8 cellular contexts compared by ENCODE assay signal in genomic region chr9:79571309-79572031, GRCh38. TPM values are rescaled to one million over a fixed set of nuclear protein-coding genes. Genes with fewer than 3 reads are reported as not detected.
DNase-seq lines count a peak whose midpoint lies in the region; ATAC-seq and TF ChIP-seq lines count a peak whose summit lies in the region.

TLE4 (plus strand) TSS chr9:79571965; CDS start chr9:79572791, 826 bp downstream.

- peak within 1 kb of the TSS; percentile 89 for H3K4me3 Mint-ChIP-seq in activated naive CD8-positive, alpha-beta T cell treated with anti-CD3 and anti-CD28 coated beads, Interleukin-2, amount 50 U/mL, for 24 hours
- peak within 1 kb of the TSS; percentile 94 for H3K4me3 Mint-ChIP-seq in osteocyte (ENCODE audit: unreplicated experiment)

- peak within 1 kb of the TSS; percentile 84 to 96 for H3K27ac ChIP-seq in thoracic aorta

- no peak within 1 kb of the TSS for H3K27ac Mint-ChIP-seq in activated naive CD8-positive, alpha-beta T cell treated with anti-CD3 and anti-CD28 coated beads, Interleukin-2, amount 50 U/mL, for 24 hours
- H3K27ac Mint-ChIP-seq in osteocyte (ENCODE audit: unreplicated experiment): peak within 1 kb of the TSS; percentile 31

- peaks cover 5% of the 10 kb centered on the region for H3K36me3 Mint-ChIP-seq in activated naive CD8-positive, alpha-beta T cell treated with anti-CD3 and anti-CD28 coated beads, Interleukin-2, amount 50 U/mL, for 24 hours (ENCODE audit: low read depth)
- peaks cover 11% of the 10 kb centered on the region for H3K36me3 Mint-ChIP-seq in osteocyte (ENCODE audit: unreplicated experiment)

- peaks cover under 1% of the 10 kb centered on the region for H3K27me3 Mint-ChIP-seq in activated naive CD8-positive, alpha-beta T cell treated with anti-CD3 and anti-CD28 coated beads, Interleukin-2, amount 50 U/mL, for 24 hours
- no peaks in the 10 kb centered on the region for H3K27me3 Mint-ChIP-seq in osteocyte (ENCODE audit: unreplicated experiment)

- H3K4me3 ChIP-seq in GM12864 (ENCODE audit: low read depth, low read length): peak within 1 kb of the TSS; percentile 70
- peak within 1 kb of the TSS; percentile 95 for H3K4me3 ChIP-seq in thoracic aorta

- H3K4me1 ChIP-seq in thoracic aorta (ENCODE audit: control insufficient read depth in 1 of 2, low read depth in 2 of 2): peaks cover 5 to 12% of the 10 kb centered on the region in 2 donors

- ATAC-seq in HG02759 (IDR thresholded peaks at IDR 0.05; ENCODE audit: unreplicated experiment) (peak; percentile 82), Right ventricle myocardium inferior (peak; percentile 98), thoracic aorta (ENCODE audit: insufficient number of reproducible peaks, low FRiP score, low read depth) (peak; percentile 99)
- ATAC-seq in activated naive CD8-positive, alpha-beta T cell treated with anti-CD3 and anti-CD28 coated beads, Interleukin-2, amount 50 U/mL, for 24 hours: peak; percentile 89

- H3K27me3 ChIP-seq in thoracic aorta (replicated peaks; ENCODE audit: insufficient read depth): no peaks in the 10 kb centered on the region

- H3K36me3 ChIP-seq in thoracic aorta: no peaks in the 10 kb centered on the region

- DNase-seq in GM12864 (ENCODE audit: low read depth) (peak; percentile 100), NCI-H128 (lab: John Stamatoyannopoulos, UW; ENCODE audit: unreplicated experiment) (peak; percentile 99), SW 1271 (lab: John Stamatoyannopoulos, UW) (peak; percentile 99 to 100), Right ventricle myocardium inferior (ENCODE audit: missing footprints) (peak; percentile 100), osteocyte (ENCODE audit: extremely low spot score, unreplicated experiment) (peak; percentile 100), thoracic aorta (ENCODE audit: low spot score) (peak; percentile 99)
- DNase-seq in activated naive CD8-positive, alpha-beta T cell treated with anti-CD3 and anti-CD28 coated beads, Interleukin-2, amount 50 U/mL, for 24 hours: peak; percentile 98

- H3K4me1 Mint-ChIP-seq in activated naive CD8-positive, alpha-beta T cell treated with anti-CD3 and anti-CD28 coated beads, Interleukin-2, amount 50 U/mL, for 24 hours: peaks cover 35% of the 10 kb centered on the region
- peaks cover 22% of the 10 kb centered on the region for H3K4me1 Mint-ChIP-seq in osteocyte (ENCODE audit: unreplicated experiment)

- no peaks in the 10 kb centered on the region for H3K9me3 ChIP-seq in thoracic aorta

- intact Hi-C loops in Right ventricle myocardium inferior (cut with DNase I): loop anchor here (1.0 to 5.0 kb wide), 2 partner anchors 51 to 91 kb away; no protein-coding TSS in a partner anchor

- no peaks in the 10 kb centered on the region for H3K9me3 Mint-ChIP-seq in activated naive CD8-positive, alpha-beta T cell treated with anti-CD3 and anti-CD28 coated beads, Interleukin-2, amount 50 U/mL, for 24 hours
- H3K9me3 Mint-ChIP-seq in osteocyte (ENCODE audit: unreplicated experiment): no peaks in the 10 kb centered on the region

- TF ChIP-seq CTCF in GM12864 (IDR thresholded peaks at IDR 0.05; ENCODE audit: low read depth, low read length, missing control alignments) (no peak), osteocyte (IDR thresholded peaks at IDR 0.05) (no peak), thoracic aorta (IDR thresholded peaks at IDR 0.05) (no peak)

RNA-seq across cellular contexts. Expression of gene TLE4, which starts in this region (rescaled TPM):
- 12.1 TPM for total RNA-seq in Right ventricle myocardium inferior
- total RNA-seq in osteocyte: 102 and 115 TPM in 2 replicates
- total RNA-seq in thoracic aorta: 10 to 100 TPM; 19.7 to 44.1 TPM

Comparison
In these comparisons a context has a peak if more than half of its experiments do, and no peak if none do; other contexts are left out.
1. Peak in every context shown above with its lines: DNase-seq, ATAC-seq, H3K4me3 ChIP-seq and H3K27ac ChIP-seq.